In genomic region chr3:189236352-189236751, GRCh38 we compare ENCODE assay signal across 16 cellular contexts.
DNase-seq lines count a peak whose midpoint lies in the region; ATAC-seq, FAIRE-seq and TF ChIP-seq lines count a peak whose summit lies in the region.
"Had no signal": no experiment of that assay in that cellular context is flagged by ENCODE, and none has a peak within 500 bp of the region (broad histone marks: within the 10 kb centered on the region; RNA-seq: fewer than 3 reads in every experiment).

No MANE protein-coding gene starts in this region.

- H3K4me1 Mint-ChIP-seq in CD14-positive monocyte (peaks cover 4% of the 10 kb centered on the region), nephron progenitor cell (no peaks in the 10 kb centered on the region), immature natural killer cell (no peaks in the 10 kb centered on the region)

- intact Hi-C loops in CD14-positive monocyte (cut with micrococcal nuclease): no loop called here
- intact Hi-C loops in testis (cut with DNase I; ENCODE audit: low total_unique reads): no loop called here

- H3K36me3 ChIP-seq in testis (ENCODE audit: low read depth, missing control alignments): no peaks in the 10 kb centered on the region
- H3K36me3 ChIP-seq: BE2C, stomach had no signal

- no peaks in the 10 kb centered on the region for H3K9me3 ChIP-seq in testis
- H3K9me3 ChIP-seq: BE2C, stomach had no signal

- H3K9me3 Mint-ChIP-seq in CD14-positive monocyte: peaks cover 2 to 8% (median 3%) of the 10 kb centered on the region in 7 donors
- H3K9me3 Mint-ChIP-seq in nephron progenitor cell: peaks cover 18% of the 10 kb centered on the region
- peaks cover 0 to 2% (median 0%) of the 10 kb centered on the region in 6 donors for H3K9me3 Mint-ChIP-seq in immature natural killer cell
- H3K9me3 Mint-ChIP-seq: HFFc6 had no signal

- no peak overlapping the region for H3K27ac ChIP-seq in testis
- H3K27ac ChIP-seq: coronary artery, stomach had no signal

- H3K27me3 Mint-ChIP-seq in CD14-positive monocyte (ENCODE audit: low read depth in 3 of 3): peaks cover 0 to 4% (median 3%) of the 10 kb centered on the region in 3 donors
- peaks cover 19% of the 10 kb centered on the region for H3K27me3 Mint-ChIP-seq in nephron progenitor cell (ENCODE audit: low read depth, poor library complexity)
- peaks cover 2 to 9% (median 7%) of the 10 kb centered on the region in 3 donors for H3K27me3 Mint-ChIP-seq in immature natural killer cell (ENCODE audit: low read depth in 3 of 3)

- no peak for TF ChIP-seq CTCF in CD14-positive monocyte (IDR thresholded peaks at IDR 0.05)
- TF ChIP-seq CTCF in nephron progenitor cell (IDR thresholded peaks at IDR 0.05): no peak
- no peak for TF ChIP-seq CTCF in testis (IDR thresholded peaks at IDR 0.05)

- peak; percentile 80 for ATAC-seq in GM19395 (IDR thresholded peaks at IDR 0.05; ENCODE audit: unreplicated experiment)
- peak; percentile 77 for ATAC-seq in HG03135 (IDR thresholded peaks at IDR 0.05; ENCODE audit: unreplicated experiment)

- DNase-seq in GM12891 (ENCODE audit: insufficient read length, low spot score) (no peak), SIG-M5 (lab: John Stamatoyannopoulos, UW) (peak; percentile 38), CD14-positive monocyte (ENCODE audit: low spot score) (no peak), nephron progenitor cell (no peak), immature natural killer cell (no peak), testis (no peak)
- DNase-seq: activated naive CD8-positive, alpha-beta T cell treated with anti-CD3 and anti-CD28 coated beads, Interleukin-2, amount 10 ng/mL, durations not matched to agents 7 days and 5 days; BE2C; HFFc6; NCI-H1436 treated with DMSO at 0.1 percent for 48 hours; stimulated activated CD4-positive, alpha-beta T cell treated with anti-CD3 and anti-CD28 coated beads, Interleukin-2, amount 100 ng/mL, for 24 hours; stomach had no signal

- H3K4me3 ChIP-seq in testis: no peak overlapping the region
- H3K4me3 ChIP-seq: coronary artery, stomach had no signal

- peaks cover 7% of the 10 kb centered on the region for H3K4me1 ChIP-seq in testis
- H3K4me1 ChIP-seq: stomach had no signal

- H3K36me3 Mint-ChIP-seq in CD14-positive monocyte (no peaks in the 10 kb centered on the region), nephron progenitor cell (ENCODE audit: low read depth) (peaks cover 1% of the 10 kb centered on the region), immature natural killer cell (peaks cover 0 to 8% (median 0%) of the 10 kb centered on the region in 3 donors)
- H3K36me3 Mint-ChIP-seq: activated naive CD8-positive, alpha-beta T cell treated with anti-CD3 and anti-CD28 coated beads, Interleukin-2, amount 10 ng/mL, durations not matched to agents 7 days and 5 days had no signal

- no peak for TF ChIP-seq POLR2A in GM12891 (IDR thresholded peaks at IDR 0.05; ENCODE audit: low read depth, low read length)
- TF ChIP-seq POLR2A in testis (IDR thresholded peaks at IDR 0.05): no peak

- H3K27ac Mint-ChIP-seq in CD14-positive monocyte (no peak overlapping the region), nephron progenitor cell (no peak overlapping the region), immature natural killer cell (no peak overlapping the region)
- H3K27ac Mint-ChIP-seq: activated naive CD8-positive, alpha-beta T cell treated with anti-CD3 and anti-CD28 coated beads, Interleukin-2, amount 10 ng/mL, durations not matched to agents 7 days and 5 days; HFFc6; progenitor cell of endocrine pancreas had no signal

- FAIRE-seq in GM12891 (lab: Jason Lieb, UNC): peak; percentile 41

- no peak overlapping the region for H3K4me3 Mint-ChIP-seq in CD14-positive monocyte
- H3K4me3 Mint-ChIP-seq in nephron progenitor cell: no peak overlapping the region
- no peak overlapping the region for H3K4me3 Mint-ChIP-seq in immature natural killer cell
- H3K4me3 Mint-ChIP-seq: activated naive CD8-positive, alpha-beta T cell treated with anti-CD3 and anti-CD28 coated beads, Interleukin-2, amount 10 ng/mL, durations not matched to agents 7 days and 5 days; HFFc6 had no signal

- H3K27me3 ChIP-seq in testis: no peaks in the 10 kb centered on the region
- H3K27me3 ChIP-seq: BE2C, stomach had no signal

TF ChIP-seq in GM12891, 5 proteins besides CTCF, POLR2A, EP300 and RAD21:
- no peak for TF ChIP-seq POLR2AphosphoS5 (IDR thresholded peaks at IDR 0.05; ENCODE audit: low read depth, low read length)
- no peak for TF ChIP-seq TAF1 (IDR thresholded peaks at IDR 0.05; ENCODE audit: low read depth, low read length)
- no peak for TF ChIP-seq SPI1 (IDR thresholded peaks at IDR 0.05; ENCODE audit: low read depth, low read length)
- no peak for TF ChIP-seq POU2F2 (IDR thresholded peaks at IDR 0.05; ENCODE audit: low read depth, low read length)
- no peak for TF ChIP-seq PAX5 (IDR thresholded peaks at IDR 0.05; ENCODE audit: insufficient read depth, low read length, severe bottlenecking)
